ENCODE assay signal across 23 cellular contexts in the genomic region with DNA sequence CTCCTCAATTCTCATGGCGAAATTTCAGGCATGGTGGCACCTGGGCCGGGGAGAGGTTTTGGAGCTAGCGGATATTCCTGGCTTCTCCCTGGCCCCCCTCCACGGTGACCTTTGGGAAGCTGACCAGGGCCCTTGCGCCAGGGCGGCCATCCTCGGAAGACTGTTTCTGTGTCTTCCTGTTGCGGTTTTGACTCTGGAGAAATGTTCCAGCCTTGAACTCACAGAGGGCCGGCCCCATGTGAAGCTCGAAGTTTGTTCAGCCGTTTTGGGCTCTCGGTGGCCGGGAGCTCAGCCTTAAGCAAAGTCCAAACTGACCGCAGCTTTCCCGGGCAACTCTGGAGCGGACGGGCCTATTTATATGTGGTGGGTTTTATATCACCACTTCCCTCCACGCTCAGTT. TPM values are rescaled to one million over a fixed set of nuclear protein-coding genes. Genes with fewer than 3 reads are reported as not detected.
DNase-seq lines count a peak whose midpoint lies in the region; TF ChIP-seq lines count a peak whose summit lies in the region.
"Had no signal": no experiment of that assay in that cellular context is flagged by ENCODE, and none has a peak within 500 bp of the region (broad histone marks: within the 10 kb centered on the region; RNA-seq: fewer than 3 reads in every experiment).

No MANE protein-coding gene starts in this region.

- H3K36me3 Mint-ChIP-seq in activated T-helper 1 cell treated with anti-CD3 and anti-CD28 coated beads, Interleukin-12 subunit alpha, Interleukin-12 subunit beta, Interleukin-2, Interleukin-4 antibody, amounts not matched to agents 30 ng/mL and 10 ng/mL and 1 ng/mL, durations not matched to agents 14 hours and 24 hours and 36 hours (ENCODE audit: low read depth) = no peaks in the 10 kb centered on the region
- H3K36me3 Mint-ChIP-seq: CD8-positive, alpha-beta memory T cell had no signal

- no peaks in the 10 kb centered on the region for H4K20me1 ChIP-seq in BLaER1
- H4K20me1 ChIP-seq in osteoblast (ENCODE audit: insufficient read depth, low read length) = no peaks in the 10 kb centered on the region

- WGBS in testis, 2 donors = 40 to 53% methylated on average over 3 to 18 of the region's 18 CpGs

- H3K27ac ChIP-seq in BLaER1 (peak overlapping the region; percentile 88), osteoblast (ENCODE audit: low read depth, low read length) (no peak overlapping the region), testis (peak overlapping the region in 1 of 2 donors; percentile 25), ascending aorta (no peak overlapping the region)
- H3K27ac ChIP-seq: A549, C4-2B, GM23248 had no signal

- H3K4me3 ChIP-seq in BLaER1 = peak overlapping the region; percentile 31; the same call in 1 of the 2 replicates
- H3K4me3 ChIP-seq in astrocyte of the spinal cord (ENCODE audit: low read depth, low read length) = no peak overlapping the region
- H3K4me3 ChIP-seq in osteoblast (ENCODE audit: insufficient read depth, low read length) = no peak overlapping the region
- no peak overlapping the region for H3K4me3 ChIP-seq in testis
- H3K4me3 ChIP-seq in ascending aorta = no peak overlapping the region
- H3K4me3 ChIP-seq: A549, GM23248 had no signal

- peak overlapping the region; percentile 95 for H3K4me2 ChIP-seq in BLaER1
- no peak overlapping the region for H3K4me2 ChIP-seq in osteoblast (ENCODE audit: insufficient read depth, low read length)
- H3K4me2 ChIP-seq: A549 had no signal

- H3K9me3 ChIP-seq in BLaER1 (no peaks in the 10 kb centered on the region), osteoblast (ENCODE audit: low read depth, low read length) (no peaks in the 10 kb centered on the region), testis (no peaks in the 10 kb centered on the region), ascending aorta (no peaks in the 10 kb centered on the region)
- H3K9me3 ChIP-seq: A549, BE2C had no signal

- in situ Hi-C loops in astrocyte of the spinal cord (cut with HindIII; ENCODE audit: low sequenced_read_pairs) = no loop called here

- no peak overlapping the region for H3K4me3 Mint-ChIP-seq in activated T-helper 1 cell treated with anti-CD3 and anti-CD28 coated beads, Interleukin-12 subunit alpha, Interleukin-12 subunit beta, Interleukin-2, Interleukin-4 antibody, amounts not matched to agents 30 ng/mL and 10 ng/mL and 1 ng/mL, durations not matched to agents 14 hours and 24 hours and 36 hours
- H3K4me3 Mint-ChIP-seq: CD4-positive, alpha-beta T cell; CD8-positive, alpha-beta memory T cell had no signal

- H3K9me3 Mint-ChIP-seq in activated T-helper 1 cell treated with anti-CD3 and anti-CD28 coated beads, Interleukin-12 subunit alpha, Interleukin-12 subunit beta, Interleukin-2, Interleukin-4 antibody, amounts not matched to agents 30 ng/mL and 10 ng/mL and 1 ng/mL, durations not matched to agents 14 hours and 24 hours and 36 hours = no peaks in the 10 kb centered on the region
- H3K9me3 Mint-ChIP-seq: CD4-positive, alpha-beta T cell; CD8-positive, alpha-beta memory T cell had no signal

- no peak overlapping the region for H3K27ac Mint-ChIP-seq in activated T-helper 1 cell treated with anti-CD3 and anti-CD28 coated beads, Interleukin-12 subunit alpha, Interleukin-12 subunit beta, Interleukin-2, Interleukin-4 antibody, amounts not matched to agents 30 ng/mL and 10 ng/mL and 1 ng/mL, durations not matched to agents 14 hours and 24 hours and 36 hours
- H3K27ac Mint-ChIP-seq: CD4-positive, alpha-beta T cell; CD8-positive, alpha-beta memory T cell had no signal

- peaks cover 86% of the 10 kb centered on the region for H3K4me1 ChIP-seq in BLaER1
- no peaks in the 10 kb centered on the region for H3K4me1 ChIP-seq in osteoblast (ENCODE audit: insufficient read depth, low read length)
- peaks cover 4% of the 10 kb centered on the region for H3K4me1 ChIP-seq in testis
- no peaks in the 10 kb centered on the region for H3K4me1 ChIP-seq in ascending aorta
- H3K4me1 ChIP-seq: A549 had no signal

- H2AFZ ChIP-seq in osteoblast (ENCODE audit: low read length) = peak overlapping the region; percentile 32
- H2AFZ ChIP-seq: GM23248 had no signal

- H3K4me1 Mint-ChIP-seq in activated T-helper 1 cell treated with anti-CD3 and anti-CD28 coated beads, Interleukin-12 subunit alpha, Interleukin-12 subunit beta, Interleukin-2, Interleukin-4 antibody, amounts not matched to agents 30 ng/mL and 10 ng/mL and 1 ng/mL, durations not matched to agents 14 hours and 24 hours and 36 hours (ENCODE audit: low read depth) = no peaks in the 10 kb centered on the region
- H3K4me1 Mint-ChIP-seq: CD8-positive, alpha-beta memory T cell had no signal

- peak; percentile 9 for DNase-seq in astrocyte of the spinal cord (ENCODE audit: low read depth, low spot score)
- DNase-seq in osteoblast (ENCODE audit: insufficient read length, low spot score, missing footprints) = peak; percentile 76
- peak; percentile 49 for DNase-seq in testis
- DNase-seq in ascending aorta (ENCODE audit: low spot score in 2 of 2) = no peak
- DNase-seq in activated T-helper 1 cell treated with anti-CD3 and anti-CD28 coated beads, Interleukin-12 subunit alpha, Interleukin-12 subunit beta, Interleukin-2, Interleukin-4 antibody, amounts not matched to agents 30 ng/mL and 10 ng/mL and 1 ng/mL, durations not matched to agents 14 hours and 24 hours and 36 hours (ENCODE audit: low spot score) = no peak
- no peak for DNase-seq in NCI-H82 treated with DMSO at 0.1 percent for 48 hours (lab: John Stamatoyannopoulos, UW; ENCODE audit: unreplicated experiment)
- DNase-seq: 8988T; ACHN; AML-193; BE2C; Calu3; CD4-positive, alpha-beta T cell; CD8-positive, alpha-beta memory T cell; COR-L47; DMS53; DMS79 treated with DMSO at 0.1 percent for 48 hours; GF-D8; GM23248; H7; HCEC 1CT had no signal

- H3K36me3 ChIP-seq in BLaER1 (no peaks in the 10 kb centered on the region), osteoblast (ENCODE audit: insufficient read depth, low read length) (no peaks in the 10 kb centered on the region), testis (ENCODE audit: low read depth, missing control alignments) (no peaks in the 10 kb centered on the region), ascending aorta (no peaks in the 10 kb centered on the region)
- H3K36me3 ChIP-seq: BE2C had no signal

- H3K27me3 ChIP-seq in BLaER1 (no peaks in the 10 kb centered on the region), osteoblast (ENCODE audit: insufficient read depth, low read length) (no peaks in the 10 kb centered on the region), testis (no peaks in the 10 kb centered on the region), ascending aorta (no peaks in the 10 kb centered on the region)
- H3K27me3 ChIP-seq: BE2C had no signal

- intact Hi-C loops in testis (cut with DNase I; ENCODE audit: low total_unique reads) (no loop called here), ascending aorta (cut with DNase I) (no loop called here)
- intact Hi-C loops in activated T-helper 1 cell treated with anti-CD3 and anti-CD28 coated beads, Interleukin-12 subunit alpha, Interleukin-12 subunit beta, Interleukin-2, Interleukin-4 antibody, amounts not matched to agents 30 ng/mL and 10 ng/mL and 1 ng/mL, durations not matched to agents 14 hours and 24 hours and 36 hours (cut with micrococcal nuclease) = no loop called here

- TF ChIP-seq CTCF in astrocyte of the spinal cord (IDR thresholded peaks at IDR 0.05; ENCODE audit: low read depth, low read length) = no peak
- no peak for TF ChIP-seq CTCF in osteoblast (IDR thresholded peaks at IDR 0.05; ENCODE audit: extremely low read depth, low read depth, low read length)
- no peak for TF ChIP-seq CTCF in testis (IDR thresholded peaks at IDR 0.05)
- no peak for TF ChIP-seq CTCF in ascending aorta (IDR thresholded peaks at IDR 0.05)

- H3K27me3 Mint-ChIP-seq in activated T-helper 1 cell treated with anti-CD3 and anti-CD28 coated beads, Interleukin-12 subunit alpha, Interleukin-12 subunit beta, Interleukin-2, Interleukin-4 antibody, amounts not matched to agents 30 ng/mL and 10 ng/mL and 1 ng/mL, durations not matched to agents 14 hours and 24 hours and 36 hours (ENCODE audit: insufficient read depth) = peaks cover 2% of the 10 kb centered on the region
- H3K27me3 Mint-ChIP-seq: CD4-positive, alpha-beta T cell had no signal

- no peaks in the 10 kb centered on the region for H3K79me2 ChIP-seq in osteoblast (ENCODE audit: insufficient read depth, low read length)

- H3K9ac ChIP-seq in BLaER1 = peak overlapping the region; percentile 64
- H3K9ac ChIP-seq: GM23248 had no signal

- no peak for TF ChIP-seq POLR2A in testis (IDR thresholded peaks at IDR 0.05)

RNA-seq across cellular contexts. Expression of gene WNT4, which starts 17.0 kb away (rescaled TPM):
- total RNA-seq in osteoblast (under 0.01 TPM in 1 of 2 replicates, not detected in the other), testis (under 1 TPM; 0.55 to 0.74 TPM), ascending aorta (not detected)
- polyA plus RNA-seq in testis (ENCODE audit: insufficient read depth, low read depth, low replicate concordance) = 3.2 TPM
- total RNA-seq in activated T-helper 1 cell treated with anti-CD3 and anti-CD28 coated beads, Interleukin-12 subunit alpha, Interleukin-12 subunit beta, Interleukin-2, Interleukin-4 antibody, amounts not matched to agents 30 ng/mL and 10 ng/mL and 1 ng/mL, durations not matched to agents 14 hours and 24 hours and 36 hours = not detected in 2 replicates
- total RNA-seq: CD4-positive, alpha-beta T cell; CD8-positive, alpha-beta memory T cell had no signal

Comparison
In these comparisons a context has a peak if more than half of its experiments do, and no peak if none do; other contexts are left out.
1. DNase-seq: peak in astrocyte of the spinal cord (single experiment), osteoblast (single experiment) and testis (single experiment); none in ascending aorta (0 of 2), activated T-helper 1 cell treated with anti-CD3 and anti-CD28 coated beads, Interleukin-12 subunit alpha, Interleukin-12 subunit beta, Interleukin-2, Interleukin-4 antibody, amounts not matched to agents 30 ng/mL and 10 ng/mL and 1 ng/mL, durations not matched to agents 14 hours and 24 hours and 36 hours (single experiment) and NCI-H82 treated with DMSO at 0.1 percent for 48 hours (single experiment).